In the genomic region with DNA sequence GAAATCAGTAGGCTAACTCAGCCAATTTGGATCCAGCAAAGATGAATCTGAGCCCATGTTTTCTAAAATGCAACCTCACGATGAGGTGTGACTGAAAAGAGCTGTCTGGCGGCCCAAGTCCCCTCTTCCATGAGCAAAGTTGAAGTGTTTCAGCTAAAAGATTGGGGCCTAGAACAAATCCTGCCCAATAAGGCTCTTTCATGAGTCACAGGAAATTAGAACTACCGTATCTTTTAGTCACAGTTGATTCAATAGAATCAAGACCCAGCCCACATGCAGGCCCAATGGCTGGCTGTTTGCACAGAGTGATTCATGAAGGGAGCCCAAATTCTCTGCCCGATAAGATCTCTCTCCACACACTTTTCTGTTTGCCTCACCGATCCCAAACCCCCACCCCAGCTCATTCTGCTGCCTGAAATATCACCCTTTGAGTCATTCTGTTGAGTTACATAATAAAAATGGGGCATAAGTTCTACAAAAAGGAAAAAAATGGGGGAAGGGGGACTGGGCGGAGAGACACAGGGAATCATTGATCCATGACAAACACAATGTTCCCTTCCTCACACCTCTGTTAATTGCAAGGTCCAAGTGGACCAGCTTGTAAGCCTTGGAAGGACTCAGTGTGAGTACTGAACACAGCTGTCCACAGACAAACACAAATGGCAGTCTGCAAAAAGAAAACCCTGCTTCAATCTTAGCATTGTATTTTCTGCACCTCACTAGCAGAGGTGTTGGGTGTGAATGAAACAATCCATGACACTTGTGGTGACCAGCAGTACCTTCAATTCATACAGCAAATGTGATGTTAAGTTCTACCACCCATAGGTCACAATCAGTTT, we compare ENCODE assay signal across 10 cellular contexts. TPM values are rescaled to one million over a fixed set of nuclear protein-coding genes. Genes with fewer than 3 reads are reported as not detected.
DNase-seq lines count a peak whose midpoint lies in the region; ATAC-seq and TF ChIP-seq lines count a peak whose summit lies in the region.
"Had no signal": no experiment of that assay in that cellular context is flagged by ENCODE, and none has a peak within 500 bp of the region (broad histone marks: within the 10 kb centered on the region; RNA-seq: fewer than 3 reads in every experiment).

No MANE protein-coding gene starts in this region.

- no peaks in the 10 kb centered on the region for H3F3A ChIP-seq in SK-N-SH (replicated peaks; ENCODE audit: insufficient read depth)

- WGBS in SK-N-SH (ENCODE audit: low lambda C conversion rate), result 5% methylated on average over 6 of the region's 6 CpGs

- TF ChIP-seq EP300 in SK-N-SH (IDR thresholded peaks at IDR 0.05; ENCODE audit: borderline replicate concordance in 1 of 2, low read depth in 1 of 2, low read length in 1 of 2), result peak in 1 of 2 experiments; percentile 27; a peak in 1 of 4 replicates

- H3K9me2 ChIP-seq in SK-N-SH, result no peaks in the 10 kb centered on the region
- no peaks in the 10 kb centered on the region for H3K9me2 ChIP-seq in Karpas-422 (replicated peaks; ENCODE audit: insufficient read depth, low read length)

- H2AFZ ChIP-seq in SK-N-SH (ENCODE audit: low read depth) (no peak overlapping the region), Karpas-422 (ENCODE audit: low read length) (no peak overlapping the region)

- no peaks in the 10 kb centered on the region for H3K79me2 ChIP-seq in SK-N-SH (ENCODE audit: insufficient read depth)
- H3K79me2 ChIP-seq in Karpas-422 (ENCODE audit: low read length), result no peaks in the 10 kb centered on the region

- H3K4me1 ChIP-seq in SK-N-SH (ENCODE audit: control insufficient read depth in 1 of 2, insufficient read depth in 2 of 2, low read depth in 1 of 2, low read length in 1 of 2) (0 out of 4 replicates have a peak, but pooled peaks cover 0 to 4% of the 10 kb centered on the region in 2 experiments), Karpas-422 (ENCODE audit: low read length) (no peaks in the 10 kb centered on the region)

- no peaks in the 10 kb centered on the region for H3K36me3 ChIP-seq in SK-N-SH (replicated peaks in 1 of 2; ENCODE audit: control insufficient read depth in 1 of 2, insufficient read depth in 2 of 2, low read length in 1 of 2)
- H3K36me3 ChIP-seq in Karpas-422 (ENCODE audit: insufficient read depth, low read length), result no peaks in the 10 kb centered on the region
- H3K36me3 ChIP-seq: BLaER1 treated with 17β-estradiol and CSF1 and Interleukin-3, amounts not matched to agents 10 nM and 100 nM had no signal

- CTCF ChIA-PET in SK-N-SH (lab: Yijun Ruan, JAX), result interaction anchor here (0.9 to 1.3 kb wide), 2 partner anchors 39 to 71 kb away, joined by 3 to 4 read pairs; no protein-coding TSS in a partner anchor

- H3K27ac ChIP-seq in SK-N-SH (ENCODE audit: low read depth in 2 of 2, low read length in 1 of 2) (no peak overlapping the region), Karpas-422 (ENCODE audit: low read length) (no peak overlapping the region)
- H3K27ac ChIP-seq: BLaER1 treated with 17β-estradiol and CSF1 and Interleukin-3, amounts not matched to agents 10 nM and 100 nM had no signal

- H3K27me3 ChIP-seq in SK-N-SH (ENCODE audit: insufficient read depth) (peaks cover 5% of the 10 kb centered on the region; the same call in 1 of the 2 replicates), Karpas-422 (ENCODE audit: low read length) (no peaks in the 10 kb centered on the region)

- DNase-seq in stimulated activated CD4-positive, alpha-beta T cell treated with anti-CD3 and anti-CD28 coated beads, Interleukin-1b, Interleukin-23, amount 100 ng/mL, for 48 hours, result peak; percentile 21
- DNase-seq in stimulated activated CD4-positive, alpha-beta T cell treated with anti-CD3 and anti-CD28 coated beads, Interleukin-4, amount 100 ng/mL, for 24 hours, result no peak
- no peak for DNase-seq in SK-N-SH
- DNase-seq in foreskin fibroblast, result peak; percentile 95 to 97
- DNase-seq in DMS153 treated with DMSO at 0.1 percent for 48 hours (lab: John Stamatoyannopoulos, UW; ENCODE audit: unreplicated experiment), result no peak
- DNase-seq in Karpas-422, result no peak
- DNase-seq in HUDEP-2 (lab: John Stamatoyannopoulos, UW; ENCODE audit: unreplicated experiment in 76 of 76), result no peak
- DNase-seq: activated CD4-positive, CD25-positive, alpha-beta regulatory T cell treated with anti-CD3 and anti-CD28 coated beads, Interleukin-2, amount 50 U/mL, for 72 hours had no signal

- POLR2A ChIA-PET in SK-N-SH (lab: Yijun Ruan, JAX), result no interaction called here

- H3K4me2 ChIP-seq in SK-N-SH (no peak overlapping the region), Karpas-422 (ENCODE audit: low read depth, low read length, poor library complexity, severe bottlenecking) (no peak overlapping the region)

- no peak overlapping the region for H3K9ac ChIP-seq in SK-N-SH
- no peak overlapping the region for H3K9ac ChIP-seq in Karpas-422 (ENCODE audit: low read length)
- H3K9ac ChIP-seq: BLaER1 treated with 17β-estradiol and CSF1 and Interleukin-3, amounts not matched to agents 10 nM and 100 nM had no signal

- no peak for TF ChIP-seq CTCF in SK-N-SH (IDR thresholded peaks at IDR 0.05)
- no peak for TF ChIP-seq CTCF in foreskin fibroblast (IDR thresholded peaks at IDR 0.05; ENCODE audit: low read depth, low read length)

- H3K9me3 ChIP-seq in SK-N-SH (no peaks in the 10 kb centered on the region), Karpas-422 (ENCODE audit: low read length) (no peaks in the 10 kb centered on the region)

- TF ChIP-seq RAD21 in SK-N-SH (IDR thresholded peaks at IDR 0.05; ENCODE audit: low read length), result no peak

- no peak overlapping the region for H3K4me3 ChIP-seq in SK-N-SH (ENCODE audit: low read depth in 2 of 2, low read length in 1 of 2)
- no peak overlapping the region for H3K4me3 ChIP-seq in foreskin fibroblast (ENCODE audit: low read depth in 1 of 2, low read length in 2 of 2)
- H3K4me3 ChIP-seq in Karpas-422 (ENCODE audit: low read length), result no peak overlapping the region
- H3K4me3 ChIP-seq: BLaER1 treated with 17β-estradiol and CSF1 and Interleukin-3, amounts not matched to agents 10 nM and 100 nM had no signal

- no peak for ATAC-seq in GM18861 (IDR thresholded peaks at IDR 0.05; ENCODE audit: unreplicated experiment)

- no peaks in the 10 kb centered on the region for H4K20me1 ChIP-seq in SK-N-SH (ENCODE audit: insufficient read depth)
- no peaks in the 10 kb centered on the region for H4K20me1 ChIP-seq in Karpas-422 (ENCODE audit: insufficient read depth, low read depth, low read length)
- H4K20me1 ChIP-seq: BLaER1 treated with 17β-estradiol and CSF1 and Interleukin-3, amounts not matched to agents 10 nM and 100 nM had no signal

TF ChIP-seq in SK-N-SH, 30 proteins besides CTCF, POLR2A, EP300 and RAD21:
- TF ChIP-seq RCOR1 (IDR thresholded peaks at IDR 0.05; ENCODE audit: low read length) (no peak), TCF12 (IDR thresholded peaks at IDR 0.05) (peak; percentile 31; the same call in 1 of the 2 replicates), JUND (IDR thresholded peaks at IDR 0.05) (peak; percentile 35), FOSL2 (IDR thresholded peaks at IDR 0.05; ENCODE audit: borderline replicate concordance, low read depth) (peak; percentile 63)

RNA-seq across cellular contexts. Expression of a gene that starts 13.8 kb away (rescaled TPM):
- polyA plus RNA-seq in SK-N-SH (2012; rRNA removed), result not detected in 2 replicates
- polyA plus RNA-seq in SK-N-SH (2012; cell fraction: cytosol; rRNA removed), result not detected in 2 replicates
- not detected in 2 replicates for polyA plus RNA-seq in SK-N-SH (2012; cell fraction: nucleus; rRNA removed)
- not detected in 2 replicates for total RNA-seq in Karpas-422 (2014; rRNA removed; shearing (Covaris generic); ENCODE audit: low replicate concordance)

Comparison
In these comparisons a context has a peak if more than half of its experiments do, and no peak if none do; other contexts are left out.
1. DNase-seq: peak in stimulated activated CD4-positive, alpha-beta T cell treated with anti-CD3 and anti-CD28 coated beads, Interleukin-1b, Interleukin-23, amount 100 ng/mL, for 48 hours (single experiment) and foreskin fibroblast (2 of 2); none in stimulated activated CD4-positive, alpha-beta T cell treated with anti-CD3 and anti-CD28 coated beads, Interleukin-4, amount 100 ng/mL, for 24 hours (single experiment), SK-N-SH (single experiment), DMS153 treated with DMSO at 0.1 percent for 48 hours (single experiment), Karpas-422 (single experiment) and HUDEP-2 (0 of 76).